ENCODE assay signal across 8 cellular contexts in the genomic region with DNA sequence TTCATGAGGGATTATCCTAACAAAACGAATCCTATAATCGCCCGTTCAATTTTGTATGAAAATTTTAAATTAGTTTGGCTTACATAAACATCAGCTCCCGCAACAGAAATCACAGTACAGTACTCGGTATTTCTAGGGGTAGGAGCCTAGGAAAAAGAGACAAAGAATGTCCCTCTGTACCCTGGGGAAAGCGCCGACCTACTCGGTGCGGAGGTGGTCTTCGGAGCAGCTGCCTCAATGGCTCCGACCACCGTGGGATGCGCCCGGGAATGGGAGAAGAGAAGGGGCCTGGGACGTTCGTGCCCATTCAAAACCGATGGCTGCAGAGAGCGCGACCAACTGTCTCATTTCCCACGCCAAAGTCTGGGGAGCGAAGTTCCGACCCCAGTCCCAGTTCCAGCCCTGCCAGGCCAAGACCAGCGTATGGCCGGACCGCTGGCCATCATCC. TPM values are rescaled to one million over a fixed set of nuclear protein-coding genes. Genes with fewer than 3 reads are reported as not detected.
DNase-seq lines count a peak whose midpoint lies in the region; ATAC-seq and TF ChIP-seq lines count a peak whose summit lies in the region.

No MANE protein-coding gene starts in this region.

- H3K36me3 Mint-ChIP-seq in glutamatergic neuron (ENCODE audit: unreplicated experiment) = no peaks in the 10 kb centered on the region
- no peaks in the 10 kb centered on the region for H3K36me3 Mint-ChIP-seq in stimulated activated memory B cell treated with anti-CD40 and anti-IgM and Interleukin-4, amounts not matched to agents 10 μg/mL and 1 μg/mL and 100 μg/mL, for 72 hours

- H3K27me3 Mint-ChIP-seq in glutamatergic neuron (ENCODE audit: unreplicated experiment) = no peaks in the 10 kb centered on the region
- no peaks in the 10 kb centered on the region for H3K27me3 Mint-ChIP-seq in stimulated activated memory B cell treated with anti-CD40 and anti-IgM and Interleukin-4, amounts not matched to agents 10 μg/mL and 1 μg/mL and 100 μg/mL, for 72 hours

- DNase-seq in glutamatergic neuron = no peak
- DNase-seq in DMS153 (lab: John Stamatoyannopoulos, UW) = no peak
- no peak for DNase-seq in NCI-H1092 treated with DMSO at 0.1 percent for 48 hours (lab: John Stamatoyannopoulos, UW)

- H3K9me3 Mint-ChIP-seq in glutamatergic neuron (ENCODE audit: unreplicated experiment) = peaks cover 12% of the 10 kb centered on the region
- no peaks in the 10 kb centered on the region for H3K9me3 Mint-ChIP-seq in stimulated activated memory B cell treated with anti-CD40 and anti-IgM and Interleukin-4, amounts not matched to agents 10 μg/mL and 1 μg/mL and 100 μg/mL, for 72 hours

- TF ChIP-seq CTCF in 22Rv1 (IDR thresholded peaks at IDR 0.05) (no peak), VCaP (conservative IDR thresholded peaks at IDR 0.05) (no peak), glutamatergic neuron (IDR thresholded peaks at IDR 0.05; ENCODE audit: partially characterized antibody, unreplicated experiment) (no peak)

- peaks cover 7% of the 10 kb centered on the region for H3K4me1 Mint-ChIP-seq in glutamatergic neuron (ENCODE audit: low read depth, unreplicated experiment)
- H3K4me1 Mint-ChIP-seq in stimulated activated memory B cell treated with anti-CD40 and anti-IgM and Interleukin-4, amounts not matched to agents 10 μg/mL and 1 μg/mL and 100 μg/mL, for 72 hours = peaks cover 27% of the 10 kb centered on the region

- H3K27ac ChIP-seq in 22Rv1 (peak overlapping the region; percentile 94), VCaP (peak overlapping the region; percentile 82)

- H3K4me3 Mint-ChIP-seq in glutamatergic neuron (ENCODE audit: unreplicated experiment) = peak overlapping the region; percentile 96
- peak overlapping the region; percentile 88 for H3K4me3 Mint-ChIP-seq in stimulated activated memory B cell treated with anti-CD40 and anti-IgM and Interleukin-4, amounts not matched to agents 10 μg/mL and 1 μg/mL and 100 μg/mL, for 72 hours

- peak; percentile 6 for ATAC-seq in GM21367 (IDR thresholded peaks at IDR 0.05; ENCODE audit: unreplicated experiment)
- peak; percentile 1 for ATAC-seq in stimulated activated memory B cell treated with anti-CD40 and anti-IgM and Interleukin-4, amounts not matched to agents 10 μg/mL and 1 μg/mL and 100 μg/mL, for 72 hours
- ATAC-seq in GM21447 (IDR thresholded peaks at IDR 0.05; ENCODE audit: unreplicated experiment) = no peak

- peak overlapping the region; percentile 81 for H3K27ac Mint-ChIP-seq in glutamatergic neuron (ENCODE audit: unreplicated experiment)
- peak overlapping the region; percentile 88 for H3K27ac Mint-ChIP-seq in stimulated activated memory B cell treated with anti-CD40 and anti-IgM and Interleukin-4, amounts not matched to agents 10 μg/mL and 1 μg/mL and 100 μg/mL, for 72 hours

RNA-seq across cellular contexts. Expression of a gene that starts 0.6 kb away (rescaled TPM):
- 9.2 TPM for total RNA-seq in glutamatergic neuron (ENCODE audit: unreplicated experiment)
